8 cellular contexts compared by ENCODE assay signal in the genomic region with DNA sequence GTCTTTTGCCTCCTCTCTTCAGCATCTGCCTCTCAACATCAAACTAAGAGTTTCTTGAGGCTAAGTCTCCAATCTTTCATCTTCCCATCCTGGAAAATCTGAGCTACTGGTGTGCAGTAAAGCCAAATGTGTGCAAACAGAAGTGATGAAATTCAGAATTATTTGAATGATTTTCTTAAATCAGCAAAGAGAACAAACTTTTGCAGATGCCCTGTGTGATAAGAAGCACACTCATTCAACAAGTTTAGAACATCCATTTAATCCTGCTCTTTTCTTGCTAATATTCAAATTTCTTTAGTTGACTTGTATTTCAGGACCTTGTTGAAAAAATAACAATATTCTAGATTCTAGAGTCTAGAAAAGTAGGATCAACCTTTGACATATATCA.
A peak's percentile ranks its signal among the peaks of the same experiment; 100 is the strongest.
DNase-seq lines count a peak whose midpoint lies in the region; ATAC-seq and TF ChIP-seq lines count a peak whose summit lies in the region.

No MANE protein-coding gene starts in this region.

- H3K4me1 Mint-ChIP-seq in effector memory CD8-positive, alpha-beta T cell (ENCODE audit: low read depth in 2 of 2): peaks cover 13 to 19% of the 10 kb centered on the region in 2 donors

- peak overlapping the region; percentile 97 to 99 for H3K27ac Mint-ChIP-seq in effector memory CD8-positive, alpha-beta T cell

- H3K4me1 ChIP-seq in upper lobe of right lung: no peaks in the 10 kb centered on the region
- H3K4me1 ChIP-seq in ovary (ENCODE audit: insufficient read depth): no peaks in the 10 kb centered on the region

- DNase-seq in effector memory CD8-positive, alpha-beta T cell: no peak
- no peak for DNase-seq in WERI-Rb-1
- DNase-seq in NCI-H1092 treated with DMSO at 0.1 percent for 48 hours (lab: John Stamatoyannopoulos, UW): no peak
- DNase-seq in upper lobe of right lung: no peak
- no peak for DNase-seq in ovary

- H3K9me3 ChIP-seq in WERI-Rb-1 (ENCODE audit: severe bottlenecking): no peaks in the 10 kb centered on the region
- H3K9me3 ChIP-seq in upper lobe of right lung: no peaks in the 10 kb centered on the region
- no peaks in the 10 kb centered on the region for H3K9me3 ChIP-seq in ovary

- H3K9me3 Mint-ChIP-seq in effector memory CD8-positive, alpha-beta T cell: no peaks in the 10 kb centered on the region

- peaks cover 18% of the 10 kb centered on the region for H3K36me3 Mint-ChIP-seq in effector memory CD8-positive, alpha-beta T cell (ENCODE audit: insufficient read depth)

- H3K4me3 ChIP-seq in WERI-Rb-1 (ENCODE audit: low read depth, low read length) (no peak overlapping the region), upper lobe of right lung (no peak overlapping the region), ovary (no peak overlapping the region)

- no peak overlapping the region for H3K27ac ChIP-seq in WERI-Rb-1
- no peak overlapping the region for H3K27ac ChIP-seq in upper lobe of right lung
- no peak overlapping the region for H3K27ac ChIP-seq in ovary

- peak overlapping the region; percentile 81 to 83 for H3K4me3 Mint-ChIP-seq in effector memory CD8-positive, alpha-beta T cell

- TF ChIP-seq EP300 in ovary (IDR thresholded peaks at IDR 0.05): no peak

- intact Hi-C loops in upper lobe of right lung (cut with DNase I): no loop called here
- intact Hi-C loops in ovary (cut with DNase I): no loop called here

- no peaks in the 10 kb centered on the region for H3K27me3 ChIP-seq in WERI-Rb-1 (ENCODE audit: insufficient read depth, low read depth, severe bottlenecking)
- no peaks in the 10 kb centered on the region for H3K27me3 ChIP-seq in upper lobe of right lung
- H3K27me3 ChIP-seq in ovary: no peaks in the 10 kb centered on the region

- H3K27me3 Mint-ChIP-seq in effector memory CD8-positive, alpha-beta T cell: no peaks in the 10 kb centered on the region

- no peak for TF ChIP-seq POLR2A in ovary (IDR thresholded peaks at IDR 0.05)

- peak; percentile 28 for ATAC-seq in GM18867 (IDR thresholded peaks at IDR 0.05; ENCODE audit: unreplicated experiment)
- ATAC-seq in GM21528 (IDR thresholded peaks at IDR 0.05; ENCODE audit: low FRiP score, unreplicated experiment): peak; percentile 33
- ATAC-seq in HG03342 (IDR thresholded peaks at IDR 0.05; ENCODE audit: unreplicated experiment): peak; percentile 27
- no peak for ATAC-seq in effector memory CD8-positive, alpha-beta T cell (replicated peaks)
- no peak for ATAC-seq in upper lobe of right lung

- H3K36me3 ChIP-seq in WERI-Rb-1 (no peaks in the 10 kb centered on the region), upper lobe of right lung (no peaks in the 10 kb centered on the region), ovary (no peaks in the 10 kb centered on the region)

- TF ChIP-seq CTCF in WERI-Rb-1 (IDR thresholded peaks at IDR 0.05; ENCODE audit: low read depth, low read length) (no peak), upper lobe of right lung (IDR thresholded peaks at IDR 0.05) (no peak), ovary (IDR thresholded peaks at IDR 0.05) (no peak)

Comparison
In these comparisons a context has a peak if more than half of its experiments do, and no peak if none do; other contexts are left out.
1. ATAC-seq: peak in GM18867 (single experiment), GM21528 (single experiment) and HG03342 (single experiment); none in effector memory CD8-positive, alpha-beta T cell (single experiment) and upper lobe of right lung (single experiment).